Comparison of ENCODE assay signal across 1 cellular context in the genomic region with DNA sequence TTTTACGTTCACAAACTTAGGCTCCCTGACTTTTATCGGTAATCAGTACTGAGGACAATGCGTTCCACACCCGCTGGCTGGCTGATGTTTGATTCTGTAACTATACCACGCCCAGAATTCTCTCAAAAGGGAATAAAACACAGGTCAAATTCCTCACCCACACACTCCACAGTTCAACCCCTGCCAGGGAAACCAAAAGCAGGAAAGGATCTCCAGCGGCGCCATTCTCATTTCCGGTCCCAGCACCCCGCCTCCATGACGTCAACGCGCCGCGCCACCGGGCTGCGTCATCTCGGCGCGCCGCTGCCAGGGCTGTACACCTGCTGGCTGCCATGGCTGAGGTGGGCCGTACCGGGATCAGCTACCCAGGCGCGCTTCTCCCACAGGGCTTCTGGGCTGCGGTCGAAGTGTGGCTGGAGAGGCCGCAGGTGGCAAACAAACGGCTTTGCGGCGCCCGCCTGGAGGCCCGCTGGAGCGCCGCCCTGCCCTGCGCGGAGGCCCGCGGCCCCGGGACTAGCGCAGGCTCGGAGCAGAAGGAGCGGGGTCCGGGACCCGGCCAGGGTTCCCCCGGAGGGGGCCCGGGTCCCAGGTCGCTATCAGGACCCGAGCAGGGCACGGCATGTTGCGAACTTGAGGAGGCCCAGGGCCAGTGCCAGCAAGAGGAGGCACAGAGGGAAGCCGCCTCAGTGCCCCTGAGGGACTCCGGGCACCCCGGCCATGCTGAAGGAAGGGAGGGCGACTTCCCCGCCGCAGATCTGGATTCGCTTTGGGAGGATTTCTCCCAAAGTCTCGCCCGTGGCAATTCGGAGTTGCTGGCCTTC.
TF ChIP-seq lines count a peak whose summit lies in the region.

A gene (minus strand): TSS at position 233 of the 821 bp plus-strand sequence. CDS start 24,202 bp downstream, outside the sequence.
A gene with protein sequence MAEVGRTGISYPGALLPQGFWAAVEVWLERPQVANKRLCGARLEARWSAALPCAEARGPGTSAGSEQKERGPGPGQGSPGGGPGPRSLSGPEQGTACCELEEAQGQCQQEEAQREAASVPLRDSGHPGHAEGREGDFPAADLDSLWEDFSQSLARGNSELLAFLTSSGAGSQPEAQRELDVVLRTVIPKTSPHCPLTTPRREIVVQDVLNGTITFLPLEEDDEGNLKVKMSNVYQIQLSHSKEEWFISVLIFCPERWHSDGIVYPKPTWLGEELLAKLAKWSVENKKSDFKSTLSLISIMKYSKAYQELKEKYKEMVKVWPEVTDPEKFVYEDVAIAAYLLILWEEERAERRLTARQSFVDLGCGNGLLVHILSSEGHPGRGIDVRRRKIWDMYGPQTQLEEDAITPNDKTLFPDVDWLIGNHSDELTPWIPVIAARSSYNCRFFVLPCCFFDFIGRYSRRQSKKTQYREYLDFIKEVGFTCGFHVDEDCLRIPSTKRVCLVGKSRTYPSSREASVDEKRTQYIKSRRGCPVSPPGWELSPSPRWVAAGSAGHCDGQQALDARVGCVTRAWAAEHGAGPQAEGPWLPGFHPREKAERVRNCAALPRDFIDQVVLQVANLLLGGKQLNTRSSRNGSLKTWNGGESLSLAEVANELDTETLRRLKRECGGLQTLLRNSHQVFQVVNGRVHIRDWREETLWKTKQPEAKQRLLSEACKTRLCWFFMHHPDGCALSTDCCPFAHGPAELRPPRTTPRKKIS (plus strand): TSS at position 287 of the 821 bp plus-strand sequence. CDS start 46 bp downstream, at position 333.

TF ChIP-seq in GM12878, 131 proteins besides CTCF, POLR2A, EP300 and RAD21 (continued from another document):
- TF ChIP-seq SUPT20H (IDR thresholded peaks at IDR 0.05; ENCODE audit: borderline replicate concordance, control insufficient read depth, low read depth, low read length): no peak
- peak; percentile 57 for TF ChIP-seq NR2C1 (IDR thresholded peaks at IDR 0.05)
- peak; percentile 99 for TF ChIP-seq TCF3 (IDR thresholded peaks at IDR 0.05; ENCODE audit: borderline replicate concordance, insufficient read depth, low read depth, low read length)
- TF ChIP-seq CBX3 (IDR thresholded peaks at IDR 0.05; ENCODE audit: borderline replicate concordance, low read depth): no peak
- TF ChIP-seq, protein P1, sequence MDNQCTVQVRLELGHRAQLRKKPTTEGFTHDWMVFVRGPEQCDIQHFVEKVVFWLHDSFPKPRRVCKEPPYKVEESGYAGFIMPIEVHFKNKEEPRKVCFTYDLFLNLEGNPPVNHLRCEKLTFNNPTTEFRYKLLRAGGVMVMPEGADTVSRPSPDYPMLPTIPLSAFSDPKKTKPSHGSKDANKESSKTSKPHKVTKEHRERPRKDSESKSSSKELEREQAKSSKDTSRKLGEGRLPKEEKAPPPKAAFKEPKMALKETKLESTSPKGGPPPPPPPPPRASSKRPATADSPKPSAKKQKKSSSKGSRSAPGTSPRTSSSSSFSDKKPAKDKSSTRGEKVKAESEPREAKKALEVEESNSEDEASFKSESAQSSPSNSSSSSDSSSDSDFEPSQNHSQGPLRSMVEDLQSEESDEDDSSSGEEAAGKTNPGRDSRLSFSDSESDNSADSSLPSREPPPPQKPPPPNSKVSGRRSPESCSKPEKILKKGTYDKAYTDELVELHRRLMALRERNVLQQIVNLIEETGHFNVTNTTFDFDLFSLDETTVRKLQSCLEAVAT (IDR thresholded peaks at IDR 0.05): peak; percentile 90
- TF ChIP-seq, protein P2, sequence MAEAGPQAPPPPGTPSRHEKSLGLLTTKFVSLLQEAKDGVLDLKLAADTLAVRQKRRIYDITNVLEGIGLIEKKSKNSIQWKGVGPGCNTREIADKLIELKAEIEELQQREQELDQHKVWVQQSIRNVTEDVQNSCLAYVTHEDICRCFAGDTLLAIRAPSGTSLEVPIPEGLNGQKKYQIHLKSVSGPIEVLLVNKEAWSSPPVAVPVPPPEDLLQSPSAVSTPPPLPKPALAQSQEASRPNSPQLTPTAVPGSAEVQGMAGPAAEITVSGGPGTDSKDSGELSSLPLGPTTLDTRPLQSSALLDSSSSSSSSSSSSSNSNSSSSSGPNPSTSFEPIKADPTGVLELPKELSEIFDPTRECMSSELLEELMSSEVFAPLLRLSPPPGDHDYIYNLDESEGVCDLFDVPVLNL (IDR thresholded peaks at IDR 0.05; ENCODE audit: low read depth, low read length): no peak
- TF ChIP-seq, protein P3, sequence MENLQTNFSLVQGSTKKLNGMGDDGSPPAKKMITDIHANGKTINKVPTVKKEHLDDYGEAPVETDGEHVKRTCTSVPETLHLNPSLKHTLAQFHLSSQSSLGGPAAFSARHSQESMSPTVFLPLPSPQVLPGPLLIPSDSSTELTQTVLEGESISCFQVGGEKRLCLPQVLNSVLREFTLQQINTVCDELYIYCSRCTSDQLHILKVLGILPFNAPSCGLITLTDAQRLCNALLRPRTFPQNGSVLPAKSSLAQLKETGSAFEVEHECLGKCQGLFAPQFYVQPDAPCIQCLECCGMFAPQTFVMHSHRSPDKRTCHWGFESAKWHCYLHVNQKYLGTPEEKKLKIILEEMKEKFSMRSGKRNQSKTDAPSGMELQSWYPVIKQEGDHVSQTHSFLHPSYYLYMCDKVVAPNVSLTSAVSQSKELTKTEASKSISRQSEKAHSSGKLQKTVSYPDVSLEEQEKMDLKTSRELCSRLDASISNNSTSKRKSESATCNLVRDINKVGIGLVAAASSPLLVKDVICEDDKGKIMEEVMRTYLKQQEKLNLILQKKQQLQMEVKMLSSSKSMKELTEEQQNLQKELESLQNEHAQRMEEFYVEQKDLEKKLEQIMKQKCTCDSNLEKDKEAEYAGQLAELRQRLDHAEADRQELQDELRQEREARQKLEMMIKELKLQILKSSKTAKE (IDR thresholded peaks at IDR 0.05; ENCODE audit: low read depth, poor library complexity, severe bottlenecking): no peak
- TF ChIP-seq IKZF2 (IDR thresholded peaks at IDR 0.05): peak; percentile 59 to 78; a peak in 3 of 4 replicates
- TF ChIP-seq ZZZ3 (IDR thresholded peaks at IDR 0.05; ENCODE audit: control insufficient read depth, insufficient read length, low read depth): no peak
- TF ChIP-seq MTA3 (IDR thresholded peaks at IDR 0.05; ENCODE audit: borderline replicate concordance, low read length): no peak
- TF ChIP-seq ATF7 (IDR thresholded peaks at IDR 0.05; ENCODE audit: low read depth): peak; percentile 92; the same call in 1 of the 2 replicates
- TF ChIP-seq POLR2AphosphoS5 (IDR thresholded peaks at IDR 0.05; ENCODE audit: low read length): peak; percentile 82
- peak; percentile 87 for TF ChIP-seq SP1 (IDR thresholded peaks at IDR 0.05; ENCODE audit: low read depth, low read length)
- TF ChIP-seq RAD51 (IDR thresholded peaks at IDR 0.05): no peak
- no peak for TF ChIP-seq TCF7 (IDR thresholded peaks at IDR 0.05; ENCODE audit: borderline replicate concordance)
- TF ChIP-seq RUNX3 (IDR thresholded peaks at IDR 0.05; ENCODE audit: low read length): peak; percentile 29; the same call in 1 of the 2 replicates
- peak; percentile 82 for TF ChIP-seq GABPA (IDR thresholded peaks at IDR 0.05; ENCODE audit: low read depth)
- TF ChIP-seq, protein P4, sequence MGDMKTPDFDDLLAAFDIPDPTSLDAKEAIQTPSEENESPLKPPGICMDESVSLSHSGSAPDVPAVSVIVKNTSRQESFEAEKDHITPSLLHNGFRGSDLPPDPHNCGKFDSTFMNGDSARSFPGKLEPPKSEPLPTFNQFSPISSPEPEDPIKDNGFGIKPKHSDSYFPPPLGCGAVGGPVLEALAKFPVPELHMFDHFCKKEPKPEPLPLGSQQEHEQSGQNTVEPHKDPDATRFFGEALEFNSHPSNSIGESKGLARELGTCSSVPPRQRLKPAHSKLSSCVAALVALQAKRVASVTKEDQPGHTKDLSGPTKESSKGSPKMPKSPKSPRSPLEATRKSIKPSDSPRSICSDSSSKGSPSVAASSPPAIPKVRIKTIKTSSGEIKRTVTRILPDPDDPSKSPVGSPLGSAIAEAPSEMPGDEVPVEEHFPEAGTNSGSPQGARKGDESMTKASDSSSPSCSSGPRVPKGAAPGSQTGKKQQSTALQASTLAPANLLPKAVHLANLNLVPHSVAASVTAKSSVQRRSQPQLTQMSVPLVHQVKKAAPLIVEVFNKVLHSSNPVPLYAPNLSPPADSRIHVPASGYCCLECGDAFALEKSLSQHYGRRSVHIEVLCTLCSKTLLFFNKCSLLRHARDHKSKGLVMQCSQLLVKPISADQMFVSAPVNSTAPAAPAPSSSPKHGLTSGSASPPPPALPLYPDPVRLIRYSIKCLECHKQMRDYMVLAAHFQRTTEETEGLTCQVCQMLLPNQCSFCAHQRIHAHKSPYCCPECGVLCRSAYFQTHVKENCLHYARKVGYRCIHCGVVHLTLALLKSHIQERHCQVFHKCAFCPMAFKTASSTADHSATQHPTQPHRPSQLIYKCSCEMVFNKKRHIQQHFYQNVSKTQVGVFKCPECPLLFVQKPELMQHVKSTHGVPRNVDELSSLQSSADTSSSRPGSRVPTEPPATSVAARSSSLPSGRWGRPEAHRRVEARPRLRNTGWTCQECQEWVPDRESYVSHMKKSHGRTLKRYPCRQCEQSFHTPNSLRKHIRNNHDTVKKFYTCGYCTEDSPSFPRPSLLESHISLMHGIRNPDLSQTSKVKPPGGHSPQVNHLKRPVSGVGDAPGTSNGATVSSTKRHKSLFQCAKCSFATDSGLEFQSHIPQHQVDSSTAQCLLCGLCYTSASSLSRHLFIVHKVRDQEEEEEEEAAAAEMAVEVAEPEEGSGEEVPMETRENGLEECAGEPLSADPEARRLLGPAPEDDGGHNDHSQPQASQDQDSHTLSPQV (IDR thresholded peaks at IDR 0.05): no peak
- TF ChIP-seq POU2F2 (IDR thresholded peaks at IDR 0.05; ENCODE audit: borderline replicate concordance, low read depth, low read length): peak; percentile 78; the same call in 1 of the 3 replicates
- peak; percentile 81; the same call in 1 of the 2 replicates for TF ChIP-seq TARDBP (IDR thresholded peaks at IDR 0.05; ENCODE audit: borderline replicate concordance)
- TF ChIP-seq PAX8 (IDR thresholded peaks at IDR 0.05): 0 out of 2 replicates have a peak, but pooled peaks have one; percentile 13
- no peak for TF ChIP-seq STAT3 (IDR thresholded peaks at IDR 0.05; ENCODE audit: low read depth, low read length)
- no peak for TF ChIP-seq NR2C2 (IDR thresholded peaks at IDR 0.05; ENCODE audit: borderline replicate concordance, control insufficient read depth, insufficient read length, low read depth)
- peak; percentile 97 for TF ChIP-seq YY1 (IDR thresholded peaks at IDR 0.05; ENCODE audit: low read depth, low read length)
- TF ChIP-seq, protein P5, sequence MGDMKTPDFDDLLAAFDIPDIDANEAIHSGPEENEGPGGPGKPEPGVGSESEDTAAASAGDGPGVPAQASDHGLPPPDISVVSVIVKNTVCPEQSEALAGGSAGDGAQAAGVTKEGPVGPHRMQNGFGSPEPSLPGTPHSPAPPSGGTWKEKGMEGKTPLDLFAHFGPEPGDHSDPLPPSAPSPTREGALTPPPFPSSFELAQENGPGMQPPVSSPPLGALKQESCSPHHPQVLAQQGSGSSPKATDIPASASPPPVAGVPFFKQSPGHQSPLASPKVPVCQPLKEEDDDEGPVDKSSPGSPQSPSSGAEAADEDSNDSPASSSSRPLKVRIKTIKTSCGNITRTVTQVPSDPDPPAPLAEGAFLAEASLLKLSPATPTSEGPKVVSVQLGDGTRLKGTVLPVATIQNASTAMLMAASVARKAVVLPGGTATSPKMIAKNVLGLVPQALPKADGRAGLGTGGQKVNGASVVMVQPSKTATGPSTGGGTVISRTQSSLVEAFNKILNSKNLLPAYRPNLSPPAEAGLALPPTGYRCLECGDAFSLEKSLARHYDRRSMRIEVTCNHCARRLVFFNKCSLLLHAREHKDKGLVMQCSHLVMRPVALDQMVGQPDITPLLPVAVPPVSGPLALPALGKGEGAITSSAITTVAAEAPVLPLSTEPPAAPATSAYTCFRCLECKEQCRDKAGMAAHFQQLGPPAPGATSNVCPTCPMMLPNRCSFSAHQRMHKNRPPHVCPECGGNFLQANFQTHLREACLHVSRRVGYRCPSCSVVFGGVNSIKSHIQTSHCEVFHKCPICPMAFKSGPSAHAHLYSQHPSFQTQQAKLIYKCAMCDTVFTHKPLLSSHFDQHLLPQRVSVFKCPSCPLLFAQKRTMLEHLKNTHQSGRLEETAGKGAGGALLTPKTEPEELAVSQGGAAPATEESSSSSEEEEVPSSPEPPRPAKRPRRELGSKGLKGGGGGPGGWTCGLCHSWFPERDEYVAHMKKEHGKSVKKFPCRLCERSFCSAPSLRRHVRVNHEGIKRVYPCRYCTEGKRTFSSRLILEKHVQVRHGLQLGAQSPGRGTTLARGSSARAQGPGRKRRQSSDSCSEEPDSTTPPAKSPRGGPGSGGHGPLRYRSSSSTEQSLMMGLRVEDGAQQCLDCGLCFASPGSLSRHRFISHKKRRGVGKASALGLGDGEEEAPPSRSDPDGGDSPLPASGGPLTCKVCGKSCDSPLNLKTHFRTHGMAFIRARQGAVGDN (IDR thresholded peaks at IDR 0.05): no peak; the same call in none of the 2 replicates
- TF ChIP-seq POLR2AphosphoS2 (IDR thresholded peaks at IDR 0.05; ENCODE audit: low read depth, low read length): no peak
- TF ChIP-seq ZSCAN29 (IDR thresholded peaks at IDR 0.05): no peak
- TF ChIP-seq ESRRA (IDR thresholded peaks at IDR 0.05; ENCODE audit: low read length): no peak
- 0 out of 4 replicates have a peak, but pooled peaks of 1 of the 2 experiments have one; percentile 27 for TF ChIP-seq ETV6 (conservative IDR thresholded peaks at IDR 0.05 in 1 of 2, IDR thresholded peaks at IDR 0.05 in 1 of 2; ENCODE audit: borderline replicate concordance in 1 of 2, low read depth in 1 of 2)
- peak; percentile 28; the same call in 1 of the 2 replicates for TF ChIP-seq CBX5 (IDR thresholded peaks at IDR 0.05; ENCODE audit: low read depth)
TF ChIP-seq in GM12878: peak in this region for 58.
